8 cellular contexts compared by ENCODE assay signal in the genomic region with DNA sequence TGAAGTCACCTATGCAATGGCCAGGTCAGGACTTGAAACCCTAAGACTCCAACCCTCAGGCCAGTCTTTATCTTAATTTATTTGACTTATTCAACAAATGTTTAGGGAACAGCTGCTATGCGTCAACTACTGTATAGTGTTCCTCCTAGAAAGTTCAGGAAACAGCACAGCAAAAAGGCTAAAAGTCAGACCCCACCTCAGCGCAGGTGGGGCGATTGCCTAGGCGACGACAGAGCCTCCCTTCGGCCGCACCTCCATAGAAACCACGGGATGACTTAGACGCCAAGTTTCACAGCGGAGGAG. TPM values are rescaled to one million over a fixed set of nuclear protein-coding genes. Genes with fewer than 3 reads are reported as not detected.
DNase-seq lines count a peak whose midpoint lies in the region; ATAC-seq and TF ChIP-seq lines count a peak whose summit lies in the region.

No MANE protein-coding gene starts in this region.

- 0 out of 2 replicates have a peak overlapping the region, but pooled peaks have one; percentile 26 for H3K27ac ChIP-seq in Karpas-422 (ENCODE audit: low read length)
- no peak overlapping the region for H3K27ac ChIP-seq in ectodermal cell (ENCODE audit: insufficient read depth, low read depth, low read length, poor library complexity, severe bottlenecking)
- peak overlapping the region; percentile 98 for H3K27ac ChIP-seq in neutrophil

- no peaks in the 10 kb centered on the region for H3K9me2 ChIP-seq in Karpas-422 (replicated peaks; ENCODE audit: insufficient read depth, low read length)

- H3K9ac ChIP-seq in ES-I3 (ENCODE audit: low read depth, low read length) (peak overlapping the region; percentile 69), Karpas-422 (ENCODE audit: low read length) (peak overlapping the region; percentile 82)

- peak overlapping the region; percentile 80 for H2AFZ ChIP-seq in Karpas-422 (ENCODE audit: low read length)

- ATAC-seq in GM18858 (IDR thresholded peaks at IDR 0.05; ENCODE audit: unreplicated experiment) = no peak

- H3K4me1 ChIP-seq in ES-I3 (ENCODE audit: insufficient read depth, low read length) (no peaks in the 10 kb centered on the region), Karpas-422 (ENCODE audit: low read length) (peaks cover 29% of the 10 kb centered on the region), ectodermal cell (ENCODE audit: control insufficient read depth, insufficient read depth, low read length) (peaks cover 5% of the 10 kb centered on the region), neutrophil (ENCODE audit: control insufficient read depth in 1 of 2, insufficient read depth in 1 of 2, low read depth in 1 of 2, low read length in 1 of 2) (peaks cover 29 to 30% of the 10 kb centered on the region in 2 experiments)

- peak overlapping the region; percentile 86 for H3K4me3 ChIP-seq in Karpas-422 (ENCODE audit: low read length)
- peak overlapping the region; percentile 98 for H3K4me3 ChIP-seq in ectodermal cell (ENCODE audit: insufficient read depth, low read depth, low read length)
- H3K4me3 ChIP-seq in neutrophil (ENCODE audit: low read depth in 1 of 2, low read length in 1 of 2) = peak overlapping the region; percentile 90 to 98

- H3K79me2 ChIP-seq in Karpas-422 (ENCODE audit: low read length) = peaks cover 81% of the 10 kb centered on the region

- H3K27me3 ChIP-seq in Karpas-422 (ENCODE audit: low read length) = no peaks in the 10 kb centered on the region
- H3K27me3 ChIP-seq in ectodermal cell (ENCODE audit: control insufficient read depth, insufficient read depth, low read length, poor library complexity, severe bottlenecking) = no peaks in the 10 kb centered on the region
- no peaks in the 10 kb centered on the region for H3K27me3 ChIP-seq in neutrophil

- no peak for DNase-seq in Karpas-422
- DNase-seq in activated CD4-positive, alpha-beta T cell treated with anti-CD3 and anti-CD28 coated beads, Interleukin-2, amount 50 U/mL, for 48 hours = no peak
- DNase-seq in NCI-H2107 treated with DMSO at 0.1 percent for 48 hours (lab: John Stamatoyannopoulos, UW; ENCODE audit: unreplicated experiment) = no peak
- no peak for DNase-seq in DMS 273 (lab: John Stamatoyannopoulos, UW; ENCODE audit: unreplicated experiment)

- no peaks in the 10 kb centered on the region for H4K20me1 ChIP-seq in Karpas-422 (ENCODE audit: insufficient read depth, low read depth, low read length)

- WGBS in ectodermal cell, 2 experiments = 3 to 4% methylated on average over 10 of the region's 10 CpGs

- peak overlapping the region; percentile 85 for H3K4me2 ChIP-seq in Karpas-422 (ENCODE audit: low read depth, low read length, poor library complexity, severe bottlenecking)

- H3K9me3 ChIP-seq in ES-I3 (ENCODE audit: control insufficient read depth, insufficient read depth, low read length) (no peaks in the 10 kb centered on the region), Karpas-422 (ENCODE audit: low read length) (no peaks in the 10 kb centered on the region), ectodermal cell (ENCODE audit: control insufficient read depth, low read length) (no peaks in the 10 kb centered on the region), neutrophil (no peaks in the 10 kb centered on the region)

- TF ChIP-seq CTCF in neutrophil (IDR thresholded peaks at IDR 0.05) = no peak

- H3K36me3 ChIP-seq in ES-I3 (ENCODE audit: insufficient read depth, low read length) (no peaks in the 10 kb centered on the region), Karpas-422 (ENCODE audit: insufficient read depth, low read length) (peaks cover 15% of the 10 kb centered on the region), ectodermal cell (ENCODE audit: control insufficient read depth, insufficient read depth, low read length) (no peaks in the 10 kb centered on the region), neutrophil (peaks cover 21% of the 10 kb centered on the region)

RNA-seq across cellular contexts. Expression of gene VRK3, which starts 0.5 kb away (rescaled TPM):
- total RNA-seq in Karpas-422 (2014; rRNA removed; shearing (Covaris generic); ENCODE audit: low replicate concordance) = 56.9 and 75.9 TPM in 2 replicates
- polyA plus RNA-seq in ectodermal cell (2013, experiment 1 of 4) = 43.9 TPM
- polyA plus RNA-seq in ectodermal cell (2013, experiment 2 of 4) = 48.6 TPM
- 38.3 TPM for polyA plus RNA-seq in ectodermal cell (2013, experiment 3 of 4)
- 38.9 TPM for polyA plus RNA-seq in ectodermal cell (2013, experiment 4 of 4)

RNA-seq across cellular contexts. Expression of gene ZNF473, which starts 1.1 kb away (rescaled TPM):
- total RNA-seq in Karpas-422 (2014; rRNA removed; shearing (Covaris generic); ENCODE audit: low replicate concordance) = 22.3 and 24.1 TPM in 2 replicates
- polyA plus RNA-seq in ectodermal cell (2013, experiment 1 of 4) = 13.8 TPM
- polyA plus RNA-seq in ectodermal cell (2013, experiment 2 of 4) = 12.9 TPM
- 11.1 TPM for polyA plus RNA-seq in ectodermal cell (2013, experiment 3 of 4)
- 11.6 TPM for polyA plus RNA-seq in ectodermal cell (2013, experiment 4 of 4)
